8 cellular contexts compared by ENCODE assay signal in the genomic region with DNA sequence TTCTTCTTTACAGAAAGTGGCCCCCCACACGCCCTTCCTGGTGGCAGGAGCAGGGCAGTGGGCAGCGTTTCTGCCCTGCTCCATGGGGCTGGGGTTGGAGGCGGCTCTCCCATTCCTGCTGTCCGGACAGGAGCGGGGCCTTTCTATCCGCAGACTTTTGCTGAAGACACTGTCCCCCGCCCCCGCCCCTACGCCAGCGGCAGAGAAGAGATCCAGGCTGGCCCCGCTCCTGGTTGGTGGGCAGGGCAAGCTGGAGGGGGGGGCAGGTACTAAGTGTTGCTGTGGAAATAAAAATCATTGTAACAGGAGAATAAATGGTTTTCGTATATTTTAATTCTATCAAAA.
DNase-seq lines count a peak whose midpoint lies in the region; ATAC-seq and TF ChIP-seq lines count a peak whose summit lies in the region.

No MANE protein-coding gene starts in this region.

- peaks cover 0 to 6% (median 4%) of the 10 kb centered on the region in 3 donors for H3K27me3 ChIP-seq in psoas muscle (ENCODE audit: insufficient read depth in 3 of 3, low read length in 2 of 3)

- no peaks in the 10 kb centered on the region for H3K4me1 ChIP-seq in ES-I3 (ENCODE audit: insufficient read depth, low read length)
- no peaks in the 10 kb centered on the region for H3K4me1 ChIP-seq in psoas muscle

- H3K4me3 ChIP-seq in iPS-11a (ENCODE audit: low read depth, low read length) (peak overlapping the region; percentile 20), psoas muscle (peak overlapping the region; percentile 83)

- DNase-seq in psoas muscle (no peak), SHP77 (lab: John Stamatoyannopoulos, UW) (no peak), KG1 (lab: John Stamatoyannopoulos, UW) (no peak), HuH-7 (ENCODE audit: low spot score) (no peak), amygdala (lab: John Stamatoyannopoulos, UW) (no peak)

- H3K9ac ChIP-seq in ES-I3 (ENCODE audit: low read depth, low read length), result peak overlapping the region; percentile 58; the same call in 1 of the 2 replicates

- H3K27me3 Mint-ChIP-seq in activated naive CD8-positive, alpha-beta T cell, result no peaks in the 10 kb centered on the region

- TF ChIP-seq CTCF in psoas muscle (IDR thresholded peaks at IDR 0.05), result no peak

- peak in 3 of 4 donors; percentile 36 to 66 (median 49) for ATAC-seq in psoas muscle

- peak overlapping the region; percentile 90 for H3K4me3 Mint-ChIP-seq in activated naive CD8-positive, alpha-beta T cell

- H3K36me3 Mint-ChIP-seq in activated naive CD8-positive, alpha-beta T cell, result no peaks in the 10 kb centered on the region

- H3K27ac ChIP-seq in psoas muscle, result peak overlapping the region; percentile 78

- 18 to 39% (median 19%) methylated on average over 11 to 12 of the region's 12 CpGs for WGBS in psoas muscle, 3 donors

- no peaks in the 10 kb centered on the region for H3K36me3 ChIP-seq in ES-I3 (ENCODE audit: insufficient read depth, low read length)
- H3K36me3 ChIP-seq in psoas muscle (ENCODE audit: insufficient read depth in 1 of 2, low read depth in 1 of 2), result no peaks in the 10 kb centered on the region

- H3K4me1 Mint-ChIP-seq in activated naive CD8-positive, alpha-beta T cell (ENCODE audit: low read depth), result peaks cover 29% of the 10 kb centered on the region

- intact Hi-C loops in psoas muscle (cut with DNase I), result no loop called here

- no peaks in the 10 kb centered on the region for H3K9me3 ChIP-seq in ES-I3 (ENCODE audit: control insufficient read depth, insufficient read depth, low read length)
- no peaks in the 10 kb centered on the region for H3K9me3 ChIP-seq in psoas muscle

- peak overlapping the region; percentile 79 for H3K27ac Mint-ChIP-seq in activated naive CD8-positive, alpha-beta T cell

- no peaks in the 10 kb centered on the region for H3K9me3 Mint-ChIP-seq in activated naive CD8-positive, alpha-beta T cell (ENCODE audit: low read depth)
